Comparison of ENCODE assay signal across 2 cellular contexts in genomic region chr10:5898163-5898562, GRCh38.
A peak's percentile ranks its signal among the peaks of the same experiment; 100 is the strongest.
TF ChIP-seq lines count a peak whose summit lies in the region.

No MANE protein-coding gene starts in this region.

TF ChIP-seq in HepG2, 621 proteins besides CTCF, POLR2A, EP300 and RAD21:
- TF ChIP-seq FIP1L1 (IDR thresholded peaks at IDR 0.05; ENCODE audit: borderline replicate concordance, insufficient read depth, low read depth, low read length) (no peak), ZNF264 (CRISPR knock-in tag; IDR thresholded peaks at IDR 0.05) (peak; percentile 98)

TF ChIP-seq in GM12891, 5 proteins besides CTCF, POLR2A, EP300 and RAD21:
- TF ChIP-seq POLR2AphosphoS5 (IDR thresholded peaks at IDR 0.05; ENCODE audit: low read depth, low read length) (no peak), SPI1 (IDR thresholded peaks at IDR 0.05; ENCODE audit: low read depth, low read length) (no peak), TAF1 (IDR thresholded peaks at IDR 0.05; ENCODE audit: low read depth, low read length) (no peak), PAX5 (IDR thresholded peaks at IDR 0.05; ENCODE audit: insufficient read depth, low read length, severe bottlenecking) (no peak), POU2F2 (IDR thresholded peaks at IDR 0.05; ENCODE audit: low read depth, low read length) (no peak)
